Comparison of ENCODE assay signal across 1 cellular context in the genomic region with DNA sequence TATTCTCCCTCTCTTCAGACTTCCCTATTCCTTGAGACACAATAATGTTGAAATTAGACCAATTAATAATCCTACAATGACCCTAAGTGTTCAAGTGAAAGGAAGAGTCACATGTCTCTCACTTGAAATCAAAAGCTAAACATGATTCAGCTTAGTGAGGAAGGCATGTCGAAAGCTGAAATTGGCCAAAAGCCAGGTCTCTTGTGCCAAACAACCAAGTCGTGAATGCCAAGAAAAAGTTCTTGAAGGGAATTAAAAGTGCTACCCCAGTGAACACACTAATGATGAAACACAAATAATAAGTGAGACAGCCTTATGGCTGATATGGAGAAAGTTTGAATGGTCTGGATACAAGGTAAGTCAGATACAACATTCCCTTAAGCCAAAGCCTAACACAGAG.
TF ChIP-seq lines count a peak whose summit lies in the region.

No MANE protein-coding gene starts in this region.

TF ChIP-seq in WTC11, 78 proteins besides CTCF, POLR2A, EP300 and RAD21 (continued from another document):
- TF ChIP-seq, protein P1, sequence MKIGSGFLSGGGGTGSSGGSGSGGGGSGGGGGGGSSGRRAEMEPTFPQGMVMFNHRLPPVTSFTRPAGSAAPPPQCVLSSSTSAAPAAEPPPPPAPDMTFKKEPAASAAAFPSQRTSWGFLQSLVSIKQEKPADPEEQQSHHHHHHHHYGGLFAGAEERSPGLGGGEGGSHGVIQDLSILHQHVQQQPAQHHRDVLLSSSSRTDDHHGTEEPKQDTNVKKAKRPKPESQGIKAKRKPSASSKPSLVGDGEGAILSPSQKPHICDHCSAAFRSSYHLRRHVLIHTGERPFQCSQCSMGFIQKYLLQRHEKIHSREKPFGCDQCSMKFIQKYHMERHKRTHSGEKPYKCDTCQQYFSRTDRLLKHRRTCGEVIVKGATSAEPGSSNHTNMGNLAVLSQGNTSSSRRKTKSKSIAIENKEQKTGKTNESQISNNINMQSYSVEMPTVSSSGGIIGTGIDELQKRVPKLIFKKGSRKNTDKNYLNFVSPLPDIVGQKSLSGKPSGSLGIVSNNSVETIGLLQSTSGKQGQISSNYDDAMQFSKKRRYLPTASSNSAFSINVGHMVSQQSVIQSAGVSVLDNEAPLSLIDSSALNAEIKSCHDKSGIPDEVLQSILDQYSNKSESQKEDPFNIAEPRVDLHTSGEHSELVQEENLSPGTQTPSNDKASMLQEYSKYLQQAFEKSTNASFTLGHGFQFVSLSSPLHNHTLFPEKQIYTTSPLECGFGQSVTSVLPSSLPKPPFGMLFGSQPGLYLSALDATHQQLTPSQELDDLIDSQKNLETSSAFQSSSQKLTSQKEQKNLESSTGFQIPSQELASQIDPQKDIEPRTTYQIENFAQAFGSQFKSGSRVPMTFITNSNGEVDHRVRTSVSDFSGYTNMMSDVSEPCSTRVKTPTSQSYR (CRISPR knock-in tag; IDR thresholded peaks at IDR 0.05), result no peak
- TF ChIP-seq, protein P2, sequence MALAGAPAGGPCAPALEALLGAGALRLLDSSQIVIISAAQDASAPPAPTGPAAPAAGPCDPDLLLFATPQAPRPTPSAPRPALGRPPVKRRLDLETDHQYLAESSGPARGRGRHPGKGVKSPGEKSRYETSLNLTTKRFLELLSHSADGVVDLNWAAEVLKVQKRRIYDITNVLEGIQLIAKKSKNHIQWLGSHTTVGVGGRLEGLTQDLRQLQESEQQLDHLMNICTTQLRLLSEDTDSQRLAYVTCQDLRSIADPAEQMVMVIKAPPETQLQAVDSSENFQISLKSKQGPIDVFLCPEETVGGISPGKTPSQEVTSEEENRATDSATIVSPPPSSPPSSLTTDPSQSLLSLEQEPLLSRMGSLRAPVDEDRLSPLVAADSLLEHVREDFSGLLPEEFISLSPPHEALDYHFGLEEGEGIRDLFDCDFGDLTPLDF (CRISPR knock-in tag; IDR thresholded peaks at IDR 0.05), result no peak
